Comparison of ENCODE assay signal across 1 cellular context in the genomic region with DNA sequence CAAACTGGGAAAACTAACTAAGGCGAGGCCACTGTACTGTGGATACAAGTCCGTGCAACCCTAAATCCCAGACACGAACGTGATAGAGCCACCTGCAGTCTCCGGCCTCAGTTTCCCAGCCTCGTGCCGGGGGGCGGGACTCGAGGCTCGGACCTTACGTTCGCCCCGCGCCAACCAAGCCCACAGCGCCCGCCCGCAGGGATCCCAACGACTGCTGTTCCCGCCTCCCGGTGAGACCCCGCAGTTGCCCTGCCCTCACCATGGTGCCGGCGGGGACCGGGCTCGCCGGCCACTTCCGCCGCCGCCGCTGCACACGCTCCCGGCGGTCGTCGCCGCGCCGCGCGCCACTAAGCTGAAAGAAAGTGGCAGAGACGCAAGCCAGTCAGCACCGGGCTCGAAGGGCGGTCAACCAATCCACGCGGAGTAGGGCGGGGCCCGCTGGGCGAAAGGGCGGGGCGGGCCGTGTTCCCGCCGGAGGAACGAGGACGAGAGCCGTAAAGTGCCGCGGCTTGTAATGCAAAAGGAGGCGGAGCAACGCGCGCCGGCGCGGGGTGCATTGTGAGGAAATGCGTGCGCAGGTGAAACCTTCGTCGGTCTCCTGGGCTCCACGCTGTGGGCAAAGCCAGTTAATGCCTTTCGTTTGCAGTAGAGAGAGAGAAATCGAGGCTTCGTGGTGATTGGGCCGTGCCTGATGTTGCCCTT.
TF ChIP-seq lines count a peak whose summit lies in the region.

LSM4 (minus strand) TSS at position 318 of the 702 bp plus-strand sequence; CDS start at position 262, 56 bp downstream.

TF ChIP-seq in HepG2, 621 proteins besides CTCF, POLR2A, EP300 and RAD21 (continued from another document and continues in another):
- TF ChIP-seq RFX5 (IDR thresholded peaks at IDR 0.05; ENCODE audit: low read depth, low read length) (peak; percentile 51), SRY (CRISPR knock-in tag; IDR thresholded peaks at IDR 0.05) (peak; percentile 94; the same call in 1 of the 2 replicates), GATAD2A (CRISPR knock-in tag; IDR thresholded peaks at IDR 0.05) (0 out of 2 replicates have a peak, but pooled peaks have one; percentile 25), GRHL1 (CRISPR knock-in tag; conservative IDR thresholded peaks at IDR 0.05) (no peak), SOX13 (IDR thresholded peaks at IDR 0.05) (no peak; the same call in 1 of the 2 replicates), SOX13 (CRISPR knock-in tag; conservative IDR thresholded peaks at IDR 0.05 in 1 of 2, IDR thresholded peaks at IDR 0.05 in 1 of 2) (peak in 1 of 2 experiments; percentile 62; a peak in 2 of 4 replicates), ZNF75D (CRISPR knock-in tag; IDR thresholded peaks at IDR 0.05; ENCODE audit: borderline replicate concordance) (no peak), ZNF501 (CRISPR knock-in tag; IDR thresholded peaks at IDR 0.05) (no peak), ARID4A (CRISPR knock-in tag; IDR thresholded peaks at IDR 0.05; ENCODE audit: borderline replicate concordance) (peak; percentile 88), ZNF567 (CRISPR knock-in tag; IDR thresholded peaks at IDR 0.05; ENCODE audit: borderline replicate concordance) (no peak), PTBP1 (IDR thresholded peaks at IDR 0.05; ENCODE audit: low read depth, low read length, poor library complexity, severe bottlenecking) (no peak), ZBTB3 (CRISPR knock-in tag; IDR thresholded peaks at IDR 0.05; ENCODE audit: borderline replicate concordance, low read depth) (no peak), CC2D1A (CRISPR knock-in tag; IDR thresholded peaks at IDR 0.05) (no peak), ZNF30 (CRISPR knock-in tag; IDR thresholded peaks at IDR 0.05) (no peak), TARDBP (CRISPR knock-in tag; IDR thresholded peaks at IDR 0.05) (peak; percentile 76), FOXP1 (IDR thresholded peaks at IDR 0.05) (no peak), FOXP1 (CRISPR knock-in tag; IDR thresholded peaks at IDR 0.05) (no peak), SALL2 (CRISPR knock-in tag; IDR thresholded peaks at IDR 0.05) (no peak; the same call in 1 of the 2 replicates), NPAS2 (CRISPR knock-in tag; IDR thresholded peaks at IDR 0.05; ENCODE audit: borderline replicate concordance) (no peak), POGK (CRISPR knock-in tag; conservative IDR thresholded peaks at IDR 0.05) (peak; percentile 61; the same call in 1 of the 2 replicates), MLLT10 (CRISPR knock-in tag; IDR thresholded peaks at IDR 0.05) (no peak), JDP2 (CRISPR knock-in tag; IDR thresholded peaks at IDR 0.05; ENCODE audit: borderline replicate concordance) (no peak), SP1 (IDR thresholded peaks at IDR 0.05) (no peak), SP1 (CRISPR knock-in tag; IDR thresholded peaks at IDR 0.05) (peak; percentile 94), CERS6 (CRISPR knock-in tag; IDR thresholded peaks at IDR 0.05) (no peak), BRD4 (CRISPR knock-in tag; IDR thresholded peaks at IDR 0.05) (no peak), ZNF607 (CRISPR knock-in tag; IDR thresholded peaks at IDR 0.05; ENCODE audit: borderline replicate concordance) (no peak; the same call in 1 of the 2 replicates), ZNF839 (CRISPR knock-in tag; IDR thresholded peaks at IDR 0.05; ENCODE audit: borderline replicate concordance) (no peak)
- TF ChIP-seq, protein P1, sequence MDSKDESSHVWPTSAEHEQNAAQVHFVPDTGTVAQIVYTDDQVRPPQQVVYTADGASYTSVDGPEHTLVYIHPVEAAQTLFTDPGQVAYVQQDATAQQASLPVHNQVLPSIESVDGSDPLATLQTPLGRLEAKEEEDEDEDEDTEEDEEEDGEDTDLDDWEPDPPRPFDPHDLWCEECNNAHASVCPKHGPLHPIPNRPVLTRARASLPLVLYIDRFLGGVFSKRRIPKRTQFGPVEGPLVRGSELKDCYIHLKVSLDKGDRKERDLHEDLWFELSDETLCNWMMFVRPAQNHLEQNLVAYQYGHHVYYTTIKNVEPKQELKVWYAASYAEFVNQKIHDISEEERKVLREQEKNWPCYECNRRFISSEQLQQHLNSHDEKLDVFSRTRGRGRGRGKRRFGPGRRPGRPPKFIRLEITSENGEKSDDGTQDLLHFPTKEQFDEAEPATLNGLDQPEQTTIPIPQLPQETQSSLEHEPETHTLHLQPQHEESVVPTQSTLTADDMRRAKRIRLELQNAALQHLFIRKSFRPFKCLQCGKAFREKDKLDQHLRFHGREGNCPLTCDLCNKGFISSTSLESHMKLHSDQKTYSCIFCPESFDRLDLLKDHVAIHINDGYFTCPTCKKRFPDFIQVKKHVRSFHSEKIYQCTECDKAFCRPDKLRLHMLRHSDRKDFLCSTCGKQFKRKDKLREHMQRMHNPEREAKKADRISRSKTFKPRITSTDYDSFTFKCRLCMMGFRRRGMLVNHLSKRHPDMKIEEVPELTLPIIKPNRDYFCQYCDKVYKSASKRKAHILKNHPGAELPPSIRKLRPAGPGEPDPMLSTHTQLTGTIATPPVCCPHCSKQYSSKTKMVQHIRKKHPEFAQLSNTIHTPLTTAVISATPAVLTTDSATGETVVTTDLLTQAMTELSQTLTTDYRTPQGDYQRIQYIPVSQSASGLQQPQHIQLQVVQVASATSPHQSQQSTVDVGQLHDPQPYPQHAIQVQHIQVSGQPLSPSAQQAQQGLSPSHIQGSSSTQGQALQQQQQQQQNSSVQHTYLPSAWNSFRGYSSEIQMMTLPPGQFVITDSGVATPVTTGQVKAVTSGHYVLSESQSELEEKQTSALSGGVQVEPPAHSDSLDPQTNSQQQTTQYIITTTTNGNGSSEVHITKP (CRISPR knock-in tag; IDR thresholded peaks at IDR 0.05; ENCODE audit: low read depth), result no peak
- TF ChIP-seq, protein P2, sequence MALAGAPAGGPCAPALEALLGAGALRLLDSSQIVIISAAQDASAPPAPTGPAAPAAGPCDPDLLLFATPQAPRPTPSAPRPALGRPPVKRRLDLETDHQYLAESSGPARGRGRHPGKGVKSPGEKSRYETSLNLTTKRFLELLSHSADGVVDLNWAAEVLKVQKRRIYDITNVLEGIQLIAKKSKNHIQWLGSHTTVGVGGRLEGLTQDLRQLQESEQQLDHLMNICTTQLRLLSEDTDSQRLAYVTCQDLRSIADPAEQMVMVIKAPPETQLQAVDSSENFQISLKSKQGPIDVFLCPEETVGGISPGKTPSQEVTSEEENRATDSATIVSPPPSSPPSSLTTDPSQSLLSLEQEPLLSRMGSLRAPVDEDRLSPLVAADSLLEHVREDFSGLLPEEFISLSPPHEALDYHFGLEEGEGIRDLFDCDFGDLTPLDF (CRISPR knock-in tag; IDR thresholded peaks at IDR 0.05), result peak; percentile 98
- TF ChIP-seq, protein P3, sequence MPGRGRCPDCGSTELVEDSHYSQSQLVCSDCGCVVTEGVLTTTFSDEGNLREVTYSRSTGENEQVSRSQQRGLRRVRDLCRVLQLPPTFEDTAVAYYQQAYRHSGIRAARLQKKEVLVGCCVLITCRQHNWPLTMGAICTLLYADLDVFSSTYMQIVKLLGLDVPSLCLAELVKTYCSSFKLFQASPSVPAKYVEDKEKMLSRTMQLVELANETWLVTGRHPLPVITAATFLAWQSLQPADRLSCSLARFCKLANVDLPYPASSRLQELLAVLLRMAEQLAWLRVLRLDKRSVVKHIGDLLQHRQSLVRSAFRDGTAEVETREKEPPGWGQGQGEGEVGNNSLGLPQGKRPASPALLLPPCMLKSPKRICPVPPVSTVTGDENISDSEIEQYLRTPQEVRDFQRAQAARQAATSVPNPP (CRISPR knock-in tag; IDR thresholded peaks at IDR 0.05), result no peak
- TF ChIP-seq, protein P4, sequence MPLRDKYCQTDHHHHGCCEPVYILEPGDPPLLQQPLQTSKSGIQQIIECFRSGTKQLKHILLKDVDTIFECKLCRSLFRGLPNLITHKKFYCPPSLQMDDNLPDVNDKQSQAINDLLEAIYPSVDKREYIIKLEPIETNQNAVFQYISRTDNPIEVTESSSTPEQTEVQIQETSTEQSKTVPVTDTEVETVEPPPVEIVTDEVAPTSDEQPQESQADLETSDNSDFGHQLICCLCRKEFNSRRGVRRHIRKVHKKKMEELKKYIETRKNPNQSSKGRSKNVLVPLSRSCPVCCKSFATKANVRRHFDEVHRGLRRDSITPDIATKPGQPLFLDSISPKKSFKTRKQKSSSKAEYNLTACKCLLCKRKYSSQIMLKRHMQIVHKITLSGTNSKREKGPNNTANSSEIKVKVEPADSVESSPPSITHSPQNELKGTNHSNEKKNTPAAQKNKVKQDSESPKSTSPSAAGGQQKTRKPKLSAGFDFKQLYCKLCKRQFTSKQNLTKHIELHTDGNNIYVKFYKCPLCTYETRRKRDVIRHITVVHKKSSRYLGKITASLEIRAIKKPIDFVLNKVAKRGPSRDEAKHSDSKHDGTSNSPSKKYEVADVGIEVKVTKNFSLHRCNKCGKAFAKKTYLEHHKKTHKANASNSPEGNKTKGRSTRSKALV (CRISPR knock-in tag; IDR thresholded peaks at IDR 0.05), result peak; percentile 41
- TF ChIP-seq, protein P5, sequence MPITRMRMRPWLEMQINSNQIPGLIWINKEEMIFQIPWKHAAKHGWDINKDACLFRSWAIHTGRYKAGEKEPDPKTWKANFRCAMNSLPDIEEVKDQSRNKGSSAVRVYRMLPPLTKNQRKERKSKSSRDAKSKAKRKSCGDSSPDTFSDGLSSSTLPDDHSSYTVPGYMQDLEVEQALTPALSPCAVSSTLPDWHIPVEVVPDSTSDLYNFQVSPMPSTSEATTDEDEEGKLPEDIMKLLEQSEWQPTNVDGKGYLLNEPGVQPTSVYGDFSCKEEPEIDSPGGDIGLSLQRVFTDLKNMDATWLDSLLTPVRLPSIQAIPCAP (CRISPR knock-in tag; IDR thresholded peaks at IDR 0.05; ENCODE audit: low read depth), result no peak
- TF ChIP-seq, protein P6, sequence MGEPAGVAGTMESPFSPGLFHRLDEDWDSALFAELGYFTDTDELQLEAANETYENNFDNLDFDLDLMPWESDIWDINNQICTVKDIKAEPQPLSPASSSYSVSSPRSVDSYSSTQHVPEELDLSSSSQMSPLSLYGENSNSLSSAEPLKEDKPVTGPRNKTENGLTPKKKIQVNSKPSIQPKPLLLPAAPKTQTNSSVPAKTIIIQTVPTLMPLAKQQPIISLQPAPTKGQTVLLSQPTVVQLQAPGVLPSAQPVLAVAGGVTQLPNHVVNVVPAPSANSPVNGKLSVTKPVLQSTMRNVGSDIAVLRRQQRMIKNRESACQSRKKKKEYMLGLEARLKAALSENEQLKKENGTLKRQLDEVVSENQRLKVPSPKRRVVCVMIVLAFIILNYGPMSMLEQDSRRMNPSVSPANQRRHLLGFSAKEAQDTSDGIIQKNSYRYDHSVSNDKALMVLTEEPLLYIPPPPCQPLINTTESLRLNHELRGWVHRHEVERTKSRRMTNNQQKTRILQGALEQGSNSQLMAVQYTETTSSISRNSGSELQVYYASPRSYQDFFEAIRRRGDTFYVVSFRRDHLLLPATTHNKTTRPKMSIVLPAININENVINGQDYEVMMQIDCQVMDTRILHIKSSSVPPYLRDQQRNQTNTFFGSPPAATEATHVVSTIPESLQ (CRISPR knock-in tag; conservative IDR thresholded peaks at IDR 0.05), result no peak
